20 cellular contexts compared by ENCODE assay signal in the genomic region with DNA sequence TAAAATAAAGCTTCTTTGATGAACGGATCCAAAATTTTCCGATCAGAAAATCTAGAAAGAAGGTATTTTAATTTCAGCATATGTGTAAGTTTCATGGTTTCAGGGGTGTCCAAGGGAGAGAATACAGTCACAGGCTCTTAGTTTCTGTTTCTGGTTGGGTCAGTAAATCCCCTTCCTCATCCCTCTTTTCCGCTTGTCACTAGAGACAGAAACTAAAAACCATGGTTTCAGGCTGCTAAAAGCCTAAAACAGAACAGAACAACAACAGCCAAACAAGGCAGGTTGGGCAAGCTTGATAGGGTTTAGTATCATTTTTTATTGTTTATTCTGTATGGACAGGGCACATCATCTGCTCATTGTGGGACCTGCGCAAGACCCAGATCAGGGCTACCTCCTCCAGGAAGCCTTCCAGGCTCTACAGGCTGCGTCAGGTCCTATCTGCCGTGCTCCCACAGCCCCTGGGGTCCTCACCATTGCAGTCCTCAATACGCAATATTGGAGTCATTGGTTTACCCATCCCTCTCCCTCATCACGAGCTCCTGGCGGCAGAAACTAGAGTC.
DNase-seq lines count a peak whose midpoint lies in the region; ATAC-seq and TF ChIP-seq lines count a peak whose summit lies in the region.
"Had no signal": no experiment of that assay in that cellular context is flagged by ENCODE, and none has a peak within 500 bp of the region (broad histone marks: within the 10 kb centered on the region; RNA-seq: fewer than 3 reads in every experiment).

No MANE protein-coding gene starts in this region.

- POLR2A ChIA-PET in activated CD8-positive, alpha-beta T cell treated with anti-CD3 and anti-CD28 coated beads, Interleukin-2, amount 10 ng/mL, durations not matched to agents 7 days and 5 days (lab: Charles Lee) = no interaction called here
- POLR2A ChIA-PET in activated CD8-positive, alpha-beta T cell treated with anti-CD3 and anti-CD28 coated beads for 36 hours (lab: Charles Lee) = interaction anchor here (1.1 kb wide), 1 partner anchor 57 kb away, joined by 3 read pairs; no protein-coding TSS in a partner anchor
- POLR2A ChIA-PET in CD8-positive, alpha-beta memory T cell (lab: Charles Lee) = no interaction called here

- TF ChIP-seq CTCF in activated CD8-positive, alpha-beta T cell treated with anti-CD3 and anti-CD28 coated beads for 36 hours (IDR thresholded peaks at IDR 0.05) = no peak
- no peak for TF ChIP-seq CTCF in MM.1S (IDR thresholded peaks at IDR 0.05; ENCODE audit: low read length)
- TF ChIP-seq CTCF in neural progenitor cell (IDR thresholded peaks at IDR 0.05) = no peak
- no peak for TF ChIP-seq CTCF in gastroesophageal sphincter (IDR thresholded peaks at IDR 0.05)

- H2AFZ ChIP-seq in MM.1S (ENCODE audit: low read length) = peak overlapping the region; percentile 26
- H2AFZ ChIP-seq in neural progenitor cell (replicated peaks) = no peak overlapping the region

- no peak for ATAC-seq in activated CD8-positive, alpha-beta T cell treated with anti-CD3 and anti-CD28 coated beads, Interleukin-2, amount 10 ng/mL, durations not matched to agents 7 days and 5 days
- no peak for ATAC-seq in activated CD8-positive, alpha-beta T cell treated with anti-CD3 and anti-CD28 coated beads for 36 hours
- ATAC-seq in activated T-helper 17 cell treated with anti-CD3 and anti-CD28 coated beads, Interleukin-2, amount 50 U/mL, for 72 hours (replicated peaks) = peak; percentile 53
- ATAC-seq in gastroesophageal sphincter = no peak
- ATAC-seq in effector memory CD8-positive, alpha-beta T cell (replicated peaks) = no peak
- ATAC-seq: HCT116 had no signal

- H3F3A ChIP-seq in MM.1S (ENCODE audit: insufficient read depth, low read length) = peaks cover 34% of the 10 kb centered on the region
- peaks cover 11% of the 10 kb centered on the region for H3F3A ChIP-seq in neural progenitor cell (ENCODE audit: low read depth)

- no peaks in the 10 kb centered on the region for H3K79me2 ChIP-seq in MM.1S (ENCODE audit: low read length)
- H3K79me2 ChIP-seq in neural progenitor cell (ENCODE audit: low read depth) = no peaks in the 10 kb centered on the region

- no peaks in the 10 kb centered on the region for H3K36me3 ChIP-seq in MM.1S (replicated peaks; ENCODE audit: insufficient read depth, low read length)
- no peaks in the 10 kb centered on the region for H3K36me3 ChIP-seq in neural progenitor cell
- H3K36me3 ChIP-seq in CD8-positive, alpha-beta memory T cell (ENCODE audit: insufficient read depth, low read length) = no peaks in the 10 kb centered on the region
- no peaks in the 10 kb centered on the region for H3K36me3 ChIP-seq in gastroesophageal sphincter
- H3K36me3 ChIP-seq: Peyer's patch had no signal

- no peak for DNase-seq in activated CD8-positive, alpha-beta T cell treated with anti-CD3 and anti-CD28 coated beads, Interleukin-2, amount 10 ng/mL, durations not matched to agents 7 days and 5 days
- no peak for DNase-seq in activated CD8-positive, alpha-beta T cell treated with anti-CD3 and anti-CD28 coated beads for 36 hours
- DNase-seq in MM.1S (peak; percentile 87), neural progenitor cell (ENCODE audit: low spot score) (no peak)
- DNase-seq in CD8-positive, alpha-beta memory T cell = no peak
- no peak for DNase-seq in effector memory CD8-positive, alpha-beta T cell
- DNase-seq: COR-L47, DMS153, EL, NCI-H1417, NCI-H2029 treated with DMSO at 0.1 percent for 48 hours, NCI-H526, Peyer's patch, Right ventricle myocardium superior had no signal

- H3K27me3 ChIP-seq in MM.1S (replicated peaks; ENCODE audit: insufficient read depth, low read length) (no peaks in the 10 kb centered on the region), neural progenitor cell (peaks cover 9% of the 10 kb centered on the region), gastroesophageal sphincter (peaks cover 40% of the 10 kb centered on the region)
- no peaks in the 10 kb centered on the region for H3K27me3 ChIP-seq in CD8-positive, alpha-beta memory T cell (ENCODE audit: insufficient read depth, low read length, poor library complexity, severe bottlenecking)
- H3K27me3 ChIP-seq: Peyer's patch had no signal

- H3K4me3 ChIP-seq in MM.1S (ENCODE audit: low read length) (0 out of 2 replicates have a peak overlapping the region, but pooled peaks have one; percentile 13), neural progenitor cell (no peak overlapping the region), gastroesophageal sphincter (no peak overlapping the region)
- no peak overlapping the region for H3K4me3 ChIP-seq in CD8-positive, alpha-beta memory T cell (ENCODE audit: low read length)
- H3K4me3 ChIP-seq: Peyer's patch had no signal

- no peaks in the 10 kb centered on the region for H3K9me2 ChIP-seq in MM.1S (replicated peaks; ENCODE audit: insufficient read depth, low read length)
- H3K9me2 ChIP-seq: SK-N-SH had no signal

- peaks cover 31% of the 10 kb centered on the region for H3K4me1 ChIP-seq in MM.1S (ENCODE audit: low read length)
- peaks cover 16% of the 10 kb centered on the region for H3K4me1 ChIP-seq in neural progenitor cell
- H3K4me1 ChIP-seq in CD8-positive, alpha-beta memory T cell (ENCODE audit: insufficient read depth, low read length) = no peaks in the 10 kb centered on the region
- H3K4me1 ChIP-seq in gastroesophageal sphincter = peaks cover 0 to 22% (median 8%) of the 10 kb centered on the region in 3 donors

- H3K9ac ChIP-seq in MM.1S (ENCODE audit: low read length) (peak overlapping the region; percentile 47; the same call in 1 of the 2 replicates), neural progenitor cell (no peak overlapping the region)
- H3K9ac ChIP-seq: SK-N-SH had no signal

- H3K36me3 Mint-ChIP-seq in activated CD8-positive, alpha-beta T cell treated with anti-CD3 and anti-CD28 coated beads, Interleukin-2, amount 10 ng/mL, durations not matched to agents 7 days and 5 days (ENCODE audit: low read depth) = no peaks in the 10 kb centered on the region
- H3K36me3 Mint-ChIP-seq in activated CD8-positive, alpha-beta T cell treated with anti-CD3 and anti-CD28 coated beads for 36 hours (ENCODE audit: low read depth) = no peaks in the 10 kb centered on the region
- H3K36me3 Mint-ChIP-seq in activated T-helper 17 cell treated with anti-CD3 and anti-CD28 coated beads, Interleukin-2, amount 50 U/mL, for 72 hours (ENCODE audit: low read depth) = no peaks in the 10 kb centered on the region
- H3K36me3 Mint-ChIP-seq in neural progenitor cell = no peaks in the 10 kb centered on the region
- H3K36me3 Mint-ChIP-seq in CD8-positive, alpha-beta memory T cell = no peaks in the 10 kb centered on the region
- peaks cover 3% of the 10 kb centered on the region for H3K36me3 Mint-ChIP-seq in effector memory CD8-positive, alpha-beta T cell (ENCODE audit: insufficient read depth)

- no peaks in the 10 kb centered on the region for H4K20me1 ChIP-seq in MM.1S (ENCODE audit: insufficient read depth, low read length)
- H4K20me1 ChIP-seq in neural progenitor cell (ENCODE audit: low read depth) = no peaks in the 10 kb centered on the region

- H3K27me3 Mint-ChIP-seq in activated CD8-positive, alpha-beta T cell treated with anti-CD3 and anti-CD28 coated beads, Interleukin-2, amount 10 ng/mL, durations not matched to agents 7 days and 5 days (ENCODE audit: low read depth) = no peaks in the 10 kb centered on the region
- H3K27me3 Mint-ChIP-seq in activated CD8-positive, alpha-beta T cell treated with anti-CD3 and anti-CD28 coated beads for 36 hours = no peaks in the 10 kb centered on the region
- peaks cover 11% of the 10 kb centered on the region for H3K27me3 Mint-ChIP-seq in activated T-helper 17 cell treated with anti-CD3 and anti-CD28 coated beads, Interleukin-2, amount 50 U/mL, for 72 hours
- H3K27me3 Mint-ChIP-seq in neural progenitor cell (ENCODE audit: insufficient read depth, low read depth) = no peaks in the 10 kb centered on the region
- H3K27me3 Mint-ChIP-seq in CD8-positive, alpha-beta memory T cell = peaks cover 7 to 21% of the 10 kb centered on the region in 2 donors
- peaks cover 10 to 43% of the 10 kb centered on the region in 2 donors for H3K27me3 Mint-ChIP-seq in effector memory CD8-positive, alpha-beta T cell

- H3K4me3 Mint-ChIP-seq in activated CD8-positive, alpha-beta T cell treated with anti-CD3 and anti-CD28 coated beads, Interleukin-2, amount 10 ng/mL, durations not matched to agents 7 days and 5 days = no peak overlapping the region
- H3K4me3 Mint-ChIP-seq in activated CD8-positive, alpha-beta T cell treated with anti-CD3 and anti-CD28 coated beads for 36 hours = no peak overlapping the region
- H3K4me3 Mint-ChIP-seq in activated T-helper 17 cell treated with anti-CD3 and anti-CD28 coated beads, Interleukin-2, amount 50 U/mL, for 72 hours = no peak overlapping the region
- H3K4me3 Mint-ChIP-seq in neural progenitor cell = peak overlapping the region; percentile 19
- no peak overlapping the region for H3K4me3 Mint-ChIP-seq in CD8-positive, alpha-beta memory T cell
- H3K4me3 Mint-ChIP-seq in effector memory CD8-positive, alpha-beta T cell = no peak overlapping the region

- TF ChIP-seq EP300 in gastroesophageal sphincter (IDR thresholded peaks at IDR 0.05) = no peak

- intact Hi-C loops in activated CD8-positive, alpha-beta T cell treated with anti-CD3 and anti-CD28 coated beads for 36 hours (cut with micrococcal nuclease) = no loop called here

- WGBS in gastroesophageal sphincter (ENCODE audit: low coverage in 1 of 2), 2 donors = 79 to 98% methylated on average over 4 to 5 of the region's 9 CpGs

- H3K9me3 Mint-ChIP-seq in activated CD8-positive, alpha-beta T cell treated with anti-CD3 and anti-CD28 coated beads, Interleukin-2, amount 10 ng/mL, durations not matched to agents 7 days and 5 days (ENCODE audit: insufficient read depth) = no peaks in the 10 kb centered on the region
- H3K9me3 Mint-ChIP-seq in activated CD8-positive, alpha-beta T cell treated with anti-CD3 and anti-CD28 coated beads for 36 hours = no peaks in the 10 kb centered on the region
- no peaks in the 10 kb centered on the region for H3K9me3 Mint-ChIP-seq in activated T-helper 17 cell treated with anti-CD3 and anti-CD28 coated beads, Interleukin-2, amount 50 U/mL, for 72 hours
- no peaks in the 10 kb centered on the region for H3K9me3 Mint-ChIP-seq in neural progenitor cell
- no peaks in the 10 kb centered on the region for H3K9me3 Mint-ChIP-seq in CD8-positive, alpha-beta memory T cell
- H3K9me3 Mint-ChIP-seq in effector memory CD8-positive, alpha-beta T cell = no peaks in the 10 kb centered on the region

- CTCF ChIA-PET in activated CD8-positive, alpha-beta T cell treated with anti-CD3 and anti-CD28 coated beads, Interleukin-2, amount 10 ng/mL, durations not matched to agents 7 days and 5 days (lab: Charles Lee) = no interaction called here
- CTCF ChIA-PET in activated CD8-positive, alpha-beta T cell treated with anti-CD3 and anti-CD28 coated beads for 36 hours (lab: Charles Lee) = no interaction called here
- CTCF ChIA-PET in CD8-positive, alpha-beta memory T cell (lab: Charles Lee) = no interaction called here

- H3K4me2 ChIP-seq in MM.1S (ENCODE audit: low read depth, low read length) (peak overlapping the region; percentile 67; the same call in 1 of the 2 replicates), neural progenitor cell (no peak overlapping the region)
- H3K4me2 ChIP-seq: SK-N-SH had no signal

- TF ChIP-seq POLR2A in gastroesophageal sphincter (IDR thresholded peaks at IDR 0.05) = no peak

- peaks cover 37% of the 10 kb centered on the region for H3K4me1 Mint-ChIP-seq in activated CD8-positive, alpha-beta T cell treated with anti-CD3 and anti-CD28 coated beads, Interleukin-2, amount 10 ng/mL, durations not matched to agents 7 days and 5 days (ENCODE audit: low read depth)
- peaks cover 13% of the 10 kb centered on the region for H3K4me1 Mint-ChIP-seq in activated CD8-positive, alpha-beta T cell treated with anti-CD3 and anti-CD28 coated beads for 36 hours (ENCODE audit: low read depth)
- H3K4me1 Mint-ChIP-seq in activated T-helper 17 cell treated with anti-CD3 and anti-CD28 coated beads, Interleukin-2, amount 50 U/mL, for 72 hours = no peaks in the 10 kb centered on the region
- peaks cover 13% of the 10 kb centered on the region for H3K4me1 Mint-ChIP-seq in neural progenitor cell
- H3K4me1 Mint-ChIP-seq in CD8-positive, alpha-beta memory T cell = peaks cover 5 to 10% (median 5%) of the 10 kb centered on the region in 3 donors
- H3K4me1 Mint-ChIP-seq in effector memory CD8-positive, alpha-beta T cell (ENCODE audit: low read depth in 2 of 2) = no peaks in the 10 kb centered on the region

- peak overlapping the region; percentile 66 for H3K27ac Mint-ChIP-seq in activated CD8-positive, alpha-beta T cell treated with anti-CD3 and anti-CD28 coated beads, Interleukin-2, amount 10 ng/mL, durations not matched to agents 7 days and 5 days
- no peak overlapping the region for H3K27ac Mint-ChIP-seq in activated CD8-positive, alpha-beta T cell treated with anti-CD3 and anti-CD28 coated beads for 36 hours
- no peak overlapping the region for H3K27ac Mint-ChIP-seq in activated T-helper 17 cell treated with anti-CD3 and anti-CD28 coated beads, Interleukin-2, amount 50 U/mL, for 72 hours
- no peak overlapping the region for H3K27ac Mint-ChIP-seq in neural progenitor cell
- no peak overlapping the region for H3K27ac Mint-ChIP-seq in CD8-positive, alpha-beta memory T cell
- H3K27ac Mint-ChIP-seq in effector memory CD8-positive, alpha-beta T cell = no peak overlapping the region

- H3K27ac ChIP-seq in MM.1S (ENCODE audit: low read length) (peak overlapping the region; percentile 91), neural progenitor cell (no peak overlapping the region), gastroesophageal sphincter (no peak overlapping the region)
- no peak overlapping the region for H3K27ac ChIP-seq in CD8-positive, alpha-beta memory T cell (ENCODE audit: low read depth, low read length)
- H3K27ac ChIP-seq: C4-2B, HL-60, Peyer's patch had no signal

- H3K9me3 ChIP-seq in MM.1S (replicated peaks; ENCODE audit: insufficient read depth, low read length) (no peaks in the 10 kb centered on the region), neural progenitor cell (ENCODE audit: low read depth) (no peaks in the 10 kb centered on the region), gastroesophageal sphincter (no peaks in the 10 kb centered on the region)
- no peaks in the 10 kb centered on the region for H3K9me3 ChIP-seq in CD8-positive, alpha-beta memory T cell (ENCODE audit: low read length)
- H3K9me3 ChIP-seq: Peyer's patch, SK-N-SH had no signal
